ENCODE assay signal across 31 cellular contexts in the genomic region with DNA sequence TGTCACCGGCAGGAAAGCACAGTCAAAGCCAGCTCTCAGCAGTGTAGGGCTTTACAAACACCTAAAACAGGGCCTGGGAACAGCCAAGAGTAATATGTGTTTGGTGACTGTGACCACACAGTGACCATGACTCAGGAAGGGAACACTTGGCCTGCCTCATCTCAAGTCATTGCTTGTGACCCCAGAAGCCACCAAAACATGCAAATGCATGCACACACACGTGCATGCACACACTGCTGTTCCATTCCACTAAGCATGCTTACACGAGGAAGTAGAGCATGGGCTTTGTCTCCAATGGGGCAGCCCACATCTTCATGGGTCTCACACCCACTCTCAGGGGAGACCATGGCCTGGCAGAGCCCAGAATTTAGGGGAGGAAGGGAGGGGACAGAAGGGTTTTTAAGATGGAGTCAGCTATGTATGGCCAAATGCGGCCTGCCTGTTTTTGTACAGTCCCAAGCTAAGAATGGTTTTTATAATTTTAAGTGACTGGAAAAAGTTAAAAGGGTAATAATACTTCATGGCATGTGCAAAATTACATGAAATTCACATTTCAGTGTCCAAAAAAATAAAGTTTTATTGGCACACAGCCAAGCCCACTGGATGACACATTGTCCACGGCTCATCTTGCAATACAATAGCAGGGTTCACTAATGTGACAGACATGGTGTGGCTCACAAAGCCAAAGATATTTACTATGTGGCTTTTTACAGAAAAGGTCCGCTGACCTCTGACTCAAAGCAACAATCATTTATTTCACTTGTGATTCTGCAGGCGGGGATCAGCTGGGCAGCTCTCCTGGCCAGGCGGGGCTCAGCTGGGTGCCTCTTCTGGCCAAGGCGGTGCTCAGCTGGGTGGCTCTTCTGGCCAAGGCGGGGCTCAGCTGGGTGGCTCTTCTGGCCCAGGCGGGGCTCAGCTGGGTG. TPM values are rescaled to one million over a fixed set of nuclear protein-coding genes. Genes with fewer than 3 reads are reported as not detected.
DNase-seq lines count a peak whose midpoint lies in the region; ATAC-seq and TF ChIP-seq lines count a peak whose summit lies in the region.
"Had no signal": no experiment of that assay in that cellular context is flagged by ENCODE, and none has a peak within 500 bp of the region (broad histone marks: within the 10 kb centered on the region; RNA-seq: fewer than 3 reads in every experiment).

No MANE protein-coding gene starts in this region.

- no peak overlapping the region for H3K4me3 Mint-ChIP-seq in Calu3 (ENCODE audit: low read depth, unreplicated experiment)
- H3K4me3 Mint-ChIP-seq: activated naive CD4-positive, alpha-beta T cell treated with anti-CD3 and anti-CD28 coated beads for 36 hours; CD8-positive, alpha-beta T cell; central memory CD8-positive, alpha-beta T cell; immature natural killer cell; stimulated activated memory B cell treated with anti-CD40 and anti-IgM and Interleukin-4, amounts not matched to agents 10 μg/mL and 1 μg/mL and 100 μg/mL, for 72 hours had no signal

- TF ChIP-seq CTCF in Calu3 (IDR thresholded peaks at IDR 0.05; ENCODE audit: unreplicated experiment) (no peak), GM20000 (IDR thresholded peaks at IDR 0.05; ENCODE audit: extremely low read depth, missing control alignments) (no peak)

- DNase-seq in Calu3 (peak; percentile 22), HK-2 (ENCODE audit: unreplicated experiment) (peak; percentile 48), SW480 (ENCODE audit: low spot score) (peak; percentile 71), glomerular visceral epithelial cell (ENCODE audit: extremely low spot score) (peak; percentile 44), GM20000 (ENCODE audit: low spot score) (no peak), DMS153 treated with DMSO at 0.1 percent for 48 hours (lab: John Stamatoyannopoulos, UW; ENCODE audit: unreplicated experiment) (no peak)
- DNase-seq: activated CD4-positive, alpha-beta T cell treated with anti-CD3 and anti-CD28 coated beads for 48 hours; activated naive CD4-positive, alpha-beta T cell treated with anti-CD3 and anti-CD28 coated beads for 36 hours; activated T-cell treated with anti-CD3 and anti-CD28 coated beads, Interleukin-2, amount 50 U/mL, for 48 hours; amygdala; CD8-positive, alpha-beta T cell; DMS153; dorsolateral prefrontal cortex; foreskin keratinocyte; immature natural killer cell; mucosa of descending colon; NCI-H1048; NCI-H187 treated with DMSO at 0.1 percent for 48 hours; NCI-H2227 treated with DMSO at 0.1 percent for 48 hours; NCI-H774; SJCRH30; stimulated activated CD4-positive, alpha-beta T cell treated with anti-CD3 and anti-CD28 coated beads, Interleukin-1b, Interleukin-23, amount 100 ng/mL, for 48 hours; T-helper 1 cell had no signal

- no peak for ATAC-seq in HG02973 (IDR thresholded peaks at IDR 0.05; ENCODE audit: unreplicated experiment)
- ATAC-seq in GM18868 (IDR thresholded peaks at IDR 0.05; ENCODE audit: unreplicated experiment), result no peak
- ATAC-seq: CD8-positive, alpha-beta T cell; mucosa of descending colon; stimulated activated memory B cell treated with anti-CD40 and anti-IgM and Interleukin-4, amounts not matched to agents 10 μg/mL and 1 μg/mL and 100 μg/mL, for 72 hours had no signal

- H3K36me3 Mint-ChIP-seq in Calu3 (ENCODE audit: insufficient read depth, unreplicated experiment), result peaks cover 5% of the 10 kb centered on the region
- H3K36me3 Mint-ChIP-seq: CD8-positive, alpha-beta T cell; immature natural killer cell had no signal

- H3K27me3 Mint-ChIP-seq in Calu3 (ENCODE audit: unreplicated experiment), result no peaks in the 10 kb centered on the region
- H3K27me3 Mint-ChIP-seq: central memory CD8-positive, alpha-beta T cell; progenitor cell of endocrine pancreas; stimulated activated memory B cell treated with anti-CD40 and anti-IgM and Interleukin-4, amounts not matched to agents 10 μg/mL and 1 μg/mL and 100 μg/mL, for 72 hours had no signal

- intact Hi-C loops in Calu3 (cut with micrococcal nuclease; ENCODE audit: unreplicated experiment), result loop anchor here (5.0 to 10.0 kb wide), 2 partner anchors 136 to 353 kb away; a partner anchor contains a TSS

- no peaks in the 10 kb centered on the region for H3K9me3 Mint-ChIP-seq in Calu3 (ENCODE audit: low read depth, unreplicated experiment)
- H3K9me3 Mint-ChIP-seq: central memory CD8-positive, alpha-beta T cell; immature natural killer cell had no signal

- BruUV-seq in Calu3 (replicated peaks; lab: Mats Ljungman, UMichigan), result no TSS peak

- H3K27ac Mint-ChIP-seq in Calu3 (ENCODE audit: unreplicated experiment), result no peak overlapping the region
- H3K27ac Mint-ChIP-seq: activated naive CD4-positive, alpha-beta T cell treated with anti-CD3 and anti-CD28 coated beads for 36 hours; CD8-positive, alpha-beta T cell; immature natural killer cell; progenitor cell of endocrine pancreas; stimulated activated memory B cell treated with anti-CD40 and anti-IgM and Interleukin-4, amounts not matched to agents 10 μg/mL and 1 μg/mL and 100 μg/mL, for 72 hours had no signal

- CTCF ChIA-PET in Calu3 (lab: Charles Lee), result interaction anchor here (0.6 to 1.6 kb wide), 5 partner anchors 63 to 382 kb away, joined by 3 to 10 read pairs (median 3); no protein-coding TSS in a partner anchor

- peaks cover 26% of the 10 kb centered on the region for H3K4me1 Mint-ChIP-seq in Calu3 (ENCODE audit: low read depth, unreplicated experiment)
- H3K4me1 Mint-ChIP-seq: central memory CD8-positive, alpha-beta T cell; immature natural killer cell had no signal

RNA-seq across cellular contexts. Expression of a gene that starts 17.3 kb away (rescaled TPM):
- total RNA-seq in Calu3 (2022), result not detected in 2 replicates
- total RNA-seq: foreskin keratinocyte, liver, SJCRH30, skeletal muscle tissue had no signal

RNA-seq across cellular contexts. Expression of a gene that starts 29.0 kb away (rescaled TPM):
- total RNA-seq in Calu3 (2022), result not detected in 2 replicates
- total RNA-seq: CD8-positive, alpha-beta T cell; foreskin keratinocyte; liver; SJCRH30; suprapubic skin had no signal

Comparison
In these comparisons a context has a peak if more than half of its experiments do, and no peak if none do; other contexts are left out.
1. DNase-seq: peak in Calu3 (single experiment), HK-2 (single experiment), SW480 (single experiment) and glomerular visceral epithelial cell (single experiment); none in GM20000 (single experiment) and DMS153 treated with DMSO at 0.1 percent for 48 hours (single experiment).